9 cellular contexts compared by ENCODE assay signal in the genomic region with DNA sequence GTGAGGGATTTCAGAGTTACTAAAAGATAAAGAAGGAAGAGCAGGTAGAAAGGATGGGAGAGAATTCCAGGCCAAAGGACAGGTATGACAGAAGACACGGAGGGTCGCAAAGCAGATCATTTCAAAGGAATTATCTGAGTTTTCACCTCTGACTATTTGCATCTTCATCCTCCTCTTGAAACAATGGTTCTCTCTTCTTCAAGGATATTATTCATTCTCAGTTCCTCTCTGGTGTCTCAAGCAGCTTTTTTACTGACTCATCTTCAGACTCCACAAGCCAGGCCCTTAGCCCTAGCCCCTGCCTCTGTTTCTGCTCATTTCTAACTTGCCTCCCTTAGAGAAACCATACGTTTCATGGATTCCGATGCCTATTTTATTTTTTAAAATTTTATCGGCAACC. TPM values are rescaled to one million over a fixed set of nuclear protein-coding genes. Genes with fewer than 3 reads are reported as not detected.
DNase-seq lines count a peak whose midpoint lies in the region; ATAC-seq and TF ChIP-seq lines count a peak whose summit lies in the region.
"Had no signal": no experiment of that assay in that cellular context is flagged by ENCODE, and none has a peak within 500 bp of the region (broad histone marks: within the 10 kb centered on the region; RNA-seq: fewer than 3 reads in every experiment).

No MANE protein-coding gene starts in this region.

- H3K4me2 ChIP-seq in OCI-LY3 (ENCODE audit: low read length): peak overlapping the region; percentile 65

- DNase-seq in GM06990 (ENCODE audit: extremely low read depth, insufficient read length) (peak; percentile 50), G401 (ENCODE audit: low spot score) (no peak), NCI-H748 treated with DMSO at 0.1 percent for 48 hours (lab: John Stamatoyannopoulos, UW) (no peak), epidermal melanocyte (ENCODE audit: insufficient read length, low spot score) (no peak)
- no peak for DNase-seq in stimulated activated CD4-positive, alpha-beta T cell treated with anti-CD3 and anti-CD28 coated beads, Interleukin-12 subunit alpha, Interleukin-12 subunit beta, amount 100 ng/mL, for 4 hours
- DNase-seq: activated T-cell treated with anti-CD3 and anti-CD28 coated beads, Interleukin-2, amount 50 U/mL, for 4 hours had no signal

- H3K27ac ChIP-seq in OCI-LY3 (ENCODE audit: low read length): peak overlapping the region; percentile 80

- H3K4me1 ChIP-seq in OCI-LY3 (ENCODE audit: low read length): peaks cover 42% of the 10 kb centered on the region

- no peaks in the 10 kb centered on the region for H3K27me3 ChIP-seq in GM06990 (replicated peaks; ENCODE audit: control insufficient read depth, insufficient read depth, low read length)
- no peaks in the 10 kb centered on the region for H3K27me3 ChIP-seq in OCI-LY3 (ENCODE audit: low read depth, low read length)

- H3K4me3 ChIP-seq in GM06990 (replicated peaks; ENCODE audit: low read depth, low read length): no peak overlapping the region
- H3K4me3 ChIP-seq in OCI-LY3 (ENCODE audit: low read length): peak overlapping the region; percentile 38

- peak overlapping the region; percentile 28; the same call in 1 of the 2 replicates for H3K9ac ChIP-seq in OCI-LY3 (ENCODE audit: low read length)

- H3K36me3 ChIP-seq in GM06990 (ENCODE audit: control insufficient read depth, insufficient read depth, low read length) (peaks cover 6% of the 10 kb centered on the region), OCI-LY3 (replicated peaks; ENCODE audit: low read depth, low read length) (peaks cover 43% of the 10 kb centered on the region)

- no peaks in the 10 kb centered on the region for H3K79me2 ChIP-seq in OCI-LY3 (ENCODE audit: low read length)

- H3K9me3 ChIP-seq in OCI-LY3 (ENCODE audit: insufficient read depth, low read length): no peaks in the 10 kb centered on the region

- ATAC-seq in GM19351 (IDR thresholded peaks at IDR 0.05; ENCODE audit: unreplicated experiment) (peak; percentile 98), HG02938 (IDR thresholded peaks at IDR 0.05; ENCODE audit: unreplicated experiment) (peak; percentile 98)
- ATAC-seq: activated T-cell treated with anti-CD3 and anti-CD28 coated beads, Interleukin-2, amount 50 U/mL, for 4 hours had no signal

- TF ChIP-seq CTCF in GM06990 (IDR thresholded peaks at IDR 0.05; ENCODE audit: insufficient read depth, low read length, poor library complexity, severe bottlenecking): no peak
- TF ChIP-seq CTCF in OCI-LY3 (IDR thresholded peaks at IDR 0.05; ENCODE audit: low read depth, low read length): no peak

- H2AFZ ChIP-seq in OCI-LY3 (ENCODE audit: low read depth, low read length): no peak overlapping the region

- in situ Hi-C loops in G401 (cut with HindIII; ENCODE audit: low sequenced_read_pairs): no loop called here

- H4K20me1 ChIP-seq in OCI-LY3 (ENCODE audit: insufficient read depth, low read length): peaks cover 4% of the 10 kb centered on the region; the same call in 1 of the 2 replicates

RNA-seq across cellular contexts. Expression of a gene that starts 15.0 kb away (rescaled TPM):
- total RNA-seq in G401 (2014; rRNA removed; shearing (Covaris generic)): 11.6 and 20.6 TPM in 2 replicates

RNA-seq across cellular contexts. Expression of a gene that starts 34.1 kb away (rescaled TPM):
- 12.4 and 17.8 TPM in 2 replicates for total RNA-seq in G401 (2014; rRNA removed; shearing (Covaris generic))
